ENCODE assay signal across 17 cellular contexts in the genomic region with DNA sequence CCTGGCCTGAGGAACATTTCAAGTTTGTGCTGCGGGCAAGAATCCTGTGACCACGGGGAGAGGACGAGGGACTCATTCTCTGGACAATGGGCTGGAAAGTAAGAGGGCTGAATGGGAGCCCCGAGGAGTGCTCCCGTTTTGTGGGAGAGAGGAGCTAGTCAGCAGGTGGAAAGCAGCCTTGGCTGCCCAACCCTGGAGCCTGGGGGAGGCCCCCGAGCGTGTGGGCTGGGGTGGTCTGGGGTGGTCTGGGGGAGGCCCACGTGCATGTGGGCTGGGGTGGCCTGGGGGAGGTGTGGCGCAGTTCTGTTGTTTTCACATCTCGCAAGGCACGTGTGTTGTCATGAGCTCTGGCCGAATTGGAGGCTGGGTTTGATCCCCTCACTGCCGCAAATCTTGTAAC. TPM values are rescaled to one million over a fixed set of nuclear protein-coding genes. Genes with fewer than 3 reads are reported as not detected.
A peak's percentile ranks its signal among the peaks of the same experiment; 100 is the strongest.
DNase-seq lines count a peak whose midpoint lies in the region; ATAC-seq and TF ChIP-seq lines count a peak whose summit lies in the region.
"Had no signal": no experiment of that assay in that cellular context is flagged by ENCODE, and none has a peak within 500 bp of the region (broad histone marks: within the 10 kb centered on the region; RNA-seq: fewer than 3 reads in every experiment).

No MANE protein-coding gene starts in this region.

- TF ChIP-seq CTCF in mesothelial cell of epicardium (IDR thresholded peaks at IDR 0.05; ENCODE audit: unreplicated experiment) (no peak), spleen (IDR thresholded peaks at IDR 0.05 in 8 of 11, conservative IDR thresholded peaks at IDR 0.05 in 3 of 11) (no peak)

- no peaks in the 10 kb centered on the region for H3K27me3 Mint-ChIP-seq in activated naive CD4-positive, alpha-beta T cell treated with anti-CD3 and anti-CD28 coated beads, Interleukin-2, amount 10 ng/mL, durations not matched to agents 7 days and 5 days
- H3K27me3 Mint-ChIP-seq in activated T-helper 1 cell treated with anti-CD3 and anti-CD28 coated beads, Interleukin-12 subunit alpha, Interleukin-12 subunit beta, Interleukin-2, Interleukin-4 antibody, amounts not matched to agents 30 ng/mL and 10 ng/mL and 1 ng/mL, durations not matched to agents 14 hours and 24 hours and 36 hours (ENCODE audit: insufficient read depth), result no peaks in the 10 kb centered on the region
- no peaks in the 10 kb centered on the region for H3K27me3 Mint-ChIP-seq in mesothelial cell of epicardium (ENCODE audit: low read depth)
- H3K27me3 Mint-ChIP-seq: CD4-positive, alpha-beta memory T cell had no signal

- H3K36me3 ChIP-seq in spleen, result peaks cover 0 to 73% (median 6%) of the 10 kb centered on the region in 6 donors

- intact Hi-C loops in activated T-helper 1 cell treated with anti-CD3 and anti-CD28 coated beads, Interleukin-12 subunit alpha, Interleukin-12 subunit beta, Interleukin-2, Interleukin-4 antibody, amounts not matched to agents 30 ng/mL and 10 ng/mL and 1 ng/mL, durations not matched to agents 14 hours and 24 hours and 36 hours (cut with micrococcal nuclease), result no loop called here
- intact Hi-C loops in spleen (cut with DNase I; ENCODE audit: low total_unique reads), result no loop called here

- ATAC-seq in activated naive CD4-positive, alpha-beta T cell treated with anti-CD3 and anti-CD28 coated beads, Interleukin-2, amount 50 U/mL, for 72 hours, result no peak
- no peak for ATAC-seq in HG03025 (IDR thresholded peaks at IDR 0.05; ENCODE audit: low FRiP score, unreplicated experiment)
- ATAC-seq in GM21529 (IDR thresholded peaks at IDR 0.05; ENCODE audit: unreplicated experiment), result no peak

- H3K27ac ChIP-seq in spleen, result peak overlapping the region in 2 of 8 donors; percentile 65 to 78
- H3K27ac ChIP-seq: SJSA1 had no signal

- H3K4me3 ChIP-seq in spleen, result no peak overlapping the region
- H3K4me3 ChIP-seq: HAP-1, SJSA1 had no signal

- DNase-seq in activated naive CD4-positive, alpha-beta T cell treated with anti-CD3 and anti-CD28 coated beads, Interleukin-2, amount 10 ng/mL, durations not matched to agents 7 days and 5 days, result no peak
- no peak for DNase-seq in activated naive CD4-positive, alpha-beta T cell treated with anti-CD3 and anti-CD28 coated beads, Interleukin-2, amount 50 U/mL, for 72 hours (ENCODE audit: low spot score in 2 of 2)
- no peak for DNase-seq in activated T-helper 1 cell treated with anti-CD3 and anti-CD28 coated beads, Interleukin-12 subunit alpha, Interleukin-12 subunit beta, Interleukin-2, Interleukin-4 antibody, amounts not matched to agents 30 ng/mL and 10 ng/mL and 1 ng/mL, durations not matched to agents 14 hours and 24 hours and 36 hours (ENCODE audit: low spot score)
- DNase-seq in mesothelial cell of epicardium (ENCODE audit: low spot score in 2 of 2, unreplicated experiment in 2 of 2), result no peak
- DNase-seq in spleen, result peak; percentile 59
- DNase-seq in NCI-H774 (lab: John Stamatoyannopoulos, UW), result no peak
- DNase-seq: CD4-positive, alpha-beta memory T cell; EL; IMR-90; NCI-H1105 treated with DMSO at 0.1 percent for 48 hours; NCI-H187 treated with DMSO at 0.1 percent for 48 hours; NCI-H2171; NCI-H510A had no signal

- no peaks in the 10 kb centered on the region for H3K9me3 Mint-ChIP-seq in activated naive CD4-positive, alpha-beta T cell treated with anti-CD3 and anti-CD28 coated beads, Interleukin-2, amount 10 ng/mL, durations not matched to agents 7 days and 5 days
- no peaks in the 10 kb centered on the region for H3K9me3 Mint-ChIP-seq in activated naive CD4-positive, alpha-beta T cell treated with anti-CD3 and anti-CD28 coated beads, Interleukin-2, amount 50 U/mL, for 72 hours
- no peaks in the 10 kb centered on the region for H3K9me3 Mint-ChIP-seq in activated T-helper 1 cell treated with anti-CD3 and anti-CD28 coated beads, Interleukin-12 subunit alpha, Interleukin-12 subunit beta, Interleukin-2, Interleukin-4 antibody, amounts not matched to agents 30 ng/mL and 10 ng/mL and 1 ng/mL, durations not matched to agents 14 hours and 24 hours and 36 hours
- H3K9me3 Mint-ChIP-seq in mesothelial cell of epicardium, result no peaks in the 10 kb centered on the region
- H3K9me3 Mint-ChIP-seq: CD4-positive, alpha-beta memory T cell had no signal

- WGBS in spleen, 5 donors, result 83 to 96% (median 89%) methylated on average over 13 of the region's 13 CpGs

- no peaks in the 10 kb centered on the region for H3K27me3 ChIP-seq in spleen (replicated peaks in 1 of 7)
- H3K27me3 ChIP-seq: SJSA1 had no signal

- H3K9me3 ChIP-seq in spleen, result no peaks in the 10 kb centered on the region
- H3K9me3 ChIP-seq: HAP-1, SJSA1 had no signal

- H3K4me1 Mint-ChIP-seq in activated naive CD4-positive, alpha-beta T cell treated with anti-CD3 and anti-CD28 coated beads, Interleukin-2, amount 10 ng/mL, durations not matched to agents 7 days and 5 days, result peaks cover 41% of the 10 kb centered on the region
- H3K4me1 Mint-ChIP-seq in activated T-helper 1 cell treated with anti-CD3 and anti-CD28 coated beads, Interleukin-12 subunit alpha, Interleukin-12 subunit beta, Interleukin-2, Interleukin-4 antibody, amounts not matched to agents 30 ng/mL and 10 ng/mL and 1 ng/mL, durations not matched to agents 14 hours and 24 hours and 36 hours (ENCODE audit: low read depth), result peaks cover 37% of the 10 kb centered on the region
- H3K4me1 Mint-ChIP-seq in mesothelial cell of epicardium, result peaks cover 4% of the 10 kb centered on the region

- peaks cover 45% of the 10 kb centered on the region for H3K36me3 Mint-ChIP-seq in activated naive CD4-positive, alpha-beta T cell treated with anti-CD3 and anti-CD28 coated beads, Interleukin-2, amount 10 ng/mL, durations not matched to agents 7 days and 5 days
- peaks cover 4 to 40% of the 10 kb centered on the region in 2 donors for H3K36me3 Mint-ChIP-seq in activated naive CD4-positive, alpha-beta T cell treated with anti-CD3 and anti-CD28 coated beads, Interleukin-2, amount 50 U/mL, for 72 hours
- H3K36me3 Mint-ChIP-seq in activated T-helper 1 cell treated with anti-CD3 and anti-CD28 coated beads, Interleukin-12 subunit alpha, Interleukin-12 subunit beta, Interleukin-2, Interleukin-4 antibody, amounts not matched to agents 30 ng/mL and 10 ng/mL and 1 ng/mL, durations not matched to agents 14 hours and 24 hours and 36 hours (ENCODE audit: low read depth), result peaks cover 34% of the 10 kb centered on the region
- H3K36me3 Mint-ChIP-seq in mesothelial cell of epicardium, result peaks cover 35% of the 10 kb centered on the region

- peak overlapping the region; percentile 33 for H3K27ac Mint-ChIP-seq in activated naive CD4-positive, alpha-beta T cell treated with anti-CD3 and anti-CD28 coated beads, Interleukin-2, amount 10 ng/mL, durations not matched to agents 7 days and 5 days
- peak overlapping the region in 1 of 2 donors; percentile 79 for H3K27ac Mint-ChIP-seq in activated naive CD4-positive, alpha-beta T cell treated with anti-CD3 and anti-CD28 coated beads, Interleukin-2, amount 50 U/mL, for 72 hours
- H3K27ac Mint-ChIP-seq in activated T-helper 1 cell treated with anti-CD3 and anti-CD28 coated beads, Interleukin-12 subunit alpha, Interleukin-12 subunit beta, Interleukin-2, Interleukin-4 antibody, amounts not matched to agents 30 ng/mL and 10 ng/mL and 1 ng/mL, durations not matched to agents 14 hours and 24 hours and 36 hours, result peak overlapping the region; percentile 29
- H3K27ac Mint-ChIP-seq in mesothelial cell of epicardium, result peak overlapping the region; percentile 35

- no peak for TF ChIP-seq POLR2A in spleen (IDR thresholded peaks at IDR 0.05)

- CTCF ChIA-PET in activated naive CD4-positive, alpha-beta T cell treated with anti-CD3 and anti-CD28 coated beads, Interleukin-2, amount 10 ng/mL, durations not matched to agents 7 days and 5 days (lab: Charles Lee), result no interaction called here

- H3K4me3 Mint-ChIP-seq in activated naive CD4-positive, alpha-beta T cell treated with anti-CD3 and anti-CD28 coated beads, Interleukin-2, amount 10 ng/mL, durations not matched to agents 7 days and 5 days, result no peak overlapping the region
- no peak overlapping the region for H3K4me3 Mint-ChIP-seq in activated T-helper 1 cell treated with anti-CD3 and anti-CD28 coated beads, Interleukin-12 subunit alpha, Interleukin-12 subunit beta, Interleukin-2, Interleukin-4 antibody, amounts not matched to agents 30 ng/mL and 10 ng/mL and 1 ng/mL, durations not matched to agents 14 hours and 24 hours and 36 hours
- no peak overlapping the region for H3K4me3 Mint-ChIP-seq in mesothelial cell of epicardium

- peaks cover 3 to 96% (median 46%) of the 10 kb centered on the region in 6 donors for H3K4me1 ChIP-seq in spleen
- H3K4me1 ChIP-seq: HAP-1, SJSA1 had no signal

RNA-seq across cellular contexts. Expression of gene EHMT1, which starts 27.5 kb away (rescaled TPM):
- 10 to 100 TPM; 80.4 to 85.0 TPM for total RNA-seq in activated naive CD4-positive, alpha-beta T cell treated with anti-CD3 and anti-CD28 coated beads, Interleukin-2, amount 50 U/mL, for 72 hours
- total RNA-seq in activated T-helper 1 cell treated with anti-CD3 and anti-CD28 coated beads, Interleukin-12 subunit alpha, Interleukin-12 subunit beta, Interleukin-2, Interleukin-4 antibody, amounts not matched to agents 30 ng/mL and 10 ng/mL and 1 ng/mL, durations not matched to agents 14 hours and 24 hours and 36 hours, result 97.0 and 98.1 TPM in 2 replicates
- 133 to 147 TPM (median 136 TPM) in 3 replicates for total RNA-seq in mesothelial cell of epicardium
- 100 to 1,000 TPM in 6 of 7 donors, 10 to 100 TPM in 1; 87.7 to 163 (median 130) TPM for total RNA-seq in spleen
- polyA plus RNA-seq in spleen, result 10 to 100 TPM; 35.5 to 60.9 (median 54.9) TPM

RNA-seq across cellular contexts. Expression of gene ARRDC1, which starts 40.9 kb away (rescaled TPM):
- total RNA-seq in activated naive CD4-positive, alpha-beta T cell treated with anti-CD3 and anti-CD28 coated beads, Interleukin-2, amount 50 U/mL, for 72 hours, result 10 to 100 TPM; 34.4 to 40.9 TPM
- total RNA-seq in activated T-helper 1 cell treated with anti-CD3 and anti-CD28 coated beads, Interleukin-12 subunit alpha, Interleukin-12 subunit beta, Interleukin-2, Interleukin-4 antibody, amounts not matched to agents 30 ng/mL and 10 ng/mL and 1 ng/mL, durations not matched to agents 14 hours and 24 hours and 36 hours, result 65.7 and 70.3 TPM in 2 replicates
- total RNA-seq in mesothelial cell of epicardium (36.5 to 40.5 TPM (median 39.1 TPM) in 3 replicates), spleen (10 to 100 TPM; 51.4 to 85.2 (median 70.2) TPM)
- 100 to 1,000 TPM in 1 of 3 donors, 10 to 100 TPM in 2; 60.1 to 158 (median 95.1) TPM for polyA plus RNA-seq in spleen

RNA-seq across cellular contexts. Expression of gene ZMYND19, which starts 56.0 kb away (rescaled TPM):
- 10 to 100 TPM; 32.9 to 63.5 TPM for total RNA-seq in activated naive CD4-positive, alpha-beta T cell treated with anti-CD3 and anti-CD28 coated beads, Interleukin-2, amount 50 U/mL, for 72 hours
- 88.2 and 94.9 TPM in 2 replicates for total RNA-seq in activated T-helper 1 cell treated with anti-CD3 and anti-CD28 coated beads, Interleukin-12 subunit alpha, Interleukin-12 subunit beta, Interleukin-2, Interleukin-4 antibody, amounts not matched to agents 30 ng/mL and 10 ng/mL and 1 ng/mL, durations not matched to agents 14 hours and 24 hours and 36 hours
- total RNA-seq in mesothelial cell of epicardium (31.1 to 33.2 TPM (median 31.9 TPM) in 3 replicates), spleen (10 to 100 TPM; 12.7 to 17.5 (median 15.3) TPM)
- polyA plus RNA-seq in spleen, result 10 to 100 TPM; 17.7 to 24.1 (median 17.8) TPM
